Comparison of ENCODE assay signal across 23 cellular contexts in genomic region chr10:104520653-104521052, GRCh38.
DNase-seq lines count a peak whose midpoint lies in the region; ATAC-seq, FAIRE-seq and TF ChIP-seq lines count a peak whose summit lies in the region.
"Had no signal": no experiment of that assay in that cellular context is flagged by ENCODE, and none has a peak within 500 bp of the region (broad histone marks: within the 10 kb centered on the region; RNA-seq: fewer than 3 reads in every experiment).

No MANE protein-coding gene starts in this region.

- H3K14ac ChIP-seq in neuronal stem cell (ENCODE audit: low read length), result no peak overlapping the region

- H4K8ac ChIP-seq in neuronal stem cell (ENCODE audit: low read depth, low read length), result no peak overlapping the region

- SMC1A ChIA-PET in GM12878 (lab: Charles Lee; ENCODE audit: uncharacterized antibody, unreplicated experiment), result no interaction called here

- no TSS peak for BruUV-seq in GM12878 (replicated peaks; lab: Mats Ljungman, UMichigan)

- H3K18ac ChIP-seq in neuronal stem cell (ENCODE audit: low read length), result peak overlapping the region; percentile 18

- TF ChIP-seq CTCF in GM12878 (IDR thresholded peaks at IDR 0.05 in 2 of 3, conservative IDR thresholded peaks at IDR 0.05 in 1 of 3; ENCODE audit: control insufficient read depth in 2 of 3, extremely low read depth in 1 of 3, insufficient read depth in 1 of 3, low read depth in 3 of 3, low read length in 3 of 3), result no peak
- no peak for TF ChIP-seq CTCF in BE2C (IDR thresholded peaks at IDR 0.05; ENCODE audit: low read depth, low read length)
- TF ChIP-seq CTCF in coronary artery (IDR thresholded peaks at IDR 0.05), result no peak

- POLR2A ChIA-PET in GM12878 (lab: Charles Lee), result no interaction called here

- H3K27ac ChIP-seq in GM12878 (ENCODE audit: control insufficient read depth, insufficient read depth) (no peak overlapping the region), neuronal stem cell (replicated peaks; ENCODE audit: low read length) (no peak overlapping the region), coronary artery (no peak overlapping the region)
- H3K27ac ChIP-seq: 22Rv1, A549, BLaER1 had no signal

- H3K4me1 ChIP-seq in GM12878 (ENCODE audit: control insufficient read depth, insufficient read depth, low read length), result no peaks in the 10 kb centered on the region
- H3K4me1 ChIP-seq in neuronal stem cell (ENCODE audit: control insufficient read depth in 2 of 2, insufficient read depth in 1 of 2, low read depth in 1 of 2, low read length in 2 of 2), result no peaks in the 10 kb centered on the region
- H3K4me1 ChIP-seq in BE2C, result no peaks in the 10 kb centered on the region
- H3K4me1 ChIP-seq: A549, BLaER1 had no signal

- no peaks in the 10 kb centered on the region for H3K36me3 ChIP-seq in GM12878 (ENCODE audit: control insufficient read depth in 2 of 2, insufficient read depth in 2 of 2, low read length in 1 of 2)
- no peaks in the 10 kb centered on the region for H3K36me3 ChIP-seq in neuronal stem cell (replicated peaks in 1 of 2; ENCODE audit: control insufficient read depth in 2 of 2, insufficient read depth in 2 of 2, low read length in 2 of 2)
- no peaks in the 10 kb centered on the region for H3K36me3 ChIP-seq in BE2C
- H3K36me3 ChIP-seq: BLaER1 had no signal

- no peak for DNase-seq in GM12878 (ENCODE audit: low read depth, low spot score)
- DNase-seq in mesenteric fat pad (ENCODE audit: low spot score), result peak; percentile 59
- DNase-seq in neuronal stem cell (ENCODE audit: low spot score), result no peak
- no peak for DNase-seq in DMS79 (lab: John Stamatoyannopoulos, UW)
- DNase-seq in BE2C, result no peak
- no peak for DNase-seq in coronary artery (ENCODE audit: low spot score)
- DNase-seq: AML-193; C1 segment of cervical spinal cord; CD4-positive, alpha-beta memory T cell; CD4-positive, CD25-positive, alpha-beta regulatory T cell; CD8-positive, alpha-beta memory T cell; COR-L47; DMS 273 treated with DMSO at 0.1 percent for 48 hours; DMS153; DMS53; DMS79 treated with DMSO at 0.1 percent for 48 hours; GF-D8 had no signal

- FAIRE-seq in GM12878 (lab: Jason Lieb, UNC), result no peak
- FAIRE-seq: A549, G401.6, GM12892, GM18507 had no signal

- ATAC-seq in GM12878, result no peak
- ATAC-seq: A549 had no signal

- H2BK12ac ChIP-seq in neuronal stem cell (ENCODE audit: low read length), result no peak overlapping the region

- H2BK15ac ChIP-seq in neuronal stem cell (ENCODE audit: low read length), result no peak overlapping the region

- H3K79me1 ChIP-seq in neuronal stem cell (ENCODE audit: low read depth, low read length), result no peaks in the 10 kb centered on the region

- no peak for TF ChIP-seq EP300 in GM12878 (IDR thresholded peaks at IDR 0.05; ENCODE audit: borderline replicate concordance in 1 of 2, control insufficient read depth in 1 of 2, low read depth in 2 of 2, low read length in 2 of 2)

- no peak overlapping the region for H2BK5ac ChIP-seq in neuronal stem cell (ENCODE audit: low read length)

- H3K9ac ChIP-seq in GM12878 (ENCODE audit: control insufficient read depth, insufficient read depth, low read length) (no peak overlapping the region), neuronal stem cell (ENCODE audit: low read depth, low read length, poor library complexity) (no peak overlapping the region)
- H3K9ac ChIP-seq: BLaER1 had no signal

- H3K4me2 ChIP-seq in GM12878 (ENCODE audit: control insufficient read depth, insufficient read depth) (no peak overlapping the region), neuronal stem cell (ENCODE audit: insufficient read depth, low read length, poor library complexity, severe bottlenecking) (no peak overlapping the region)
- H3K4me2 ChIP-seq: A549, BLaER1 had no signal

- no peak overlapping the region for H3K23ac ChIP-seq in neuronal stem cell (ENCODE audit: low read depth, low read length, poor library complexity)

- CTCF ChIA-PET in GM12878 (lab: Yijun Ruan, JAX), result no interaction called here

- no peak for TF ChIP-seq RAD21 in GM12878 (IDR thresholded peaks at IDR 0.05; ENCODE audit: insufficient read depth, low read depth, low read length)

- H3K4ac ChIP-seq in neuronal stem cell (ENCODE audit: low read length), result no peak overlapping the region

- 43% methylated on average over 11 of the region's 11 CpGs for WGBS in GM12878 (ENCODE audit: insufficient coverage, insufficient replicate concordance, low lambda C conversion rate, missing lambda C conversion rate)
- no CpG with 5 or more reads among the region's 11 CpGs for WGBS in neuronal stem cell (ENCODE audit: extremely low coverage in 2 of 2, insufficient read length in 2 of 2, insufficient replicate concordance in 1 of 2), 2 donors

- no peaks in the 10 kb centered on the region; a peak in 1 of 4 replicates for H3K27me3 ChIP-seq in GM12878 (replicated peaks in 1 of 2; ENCODE audit: control insufficient read depth in 2 of 2, insufficient read depth in 2 of 2, low read length in 1 of 2)
- no peaks in the 10 kb centered on the region for H3K27me3 ChIP-seq in neuronal stem cell (ENCODE audit: control insufficient read depth in 3 of 3, insufficient read depth in 3 of 3, low read depth in 1 of 3, low read length in 3 of 3)
- H3K27me3 ChIP-seq in BE2C, result no peaks in the 10 kb centered on the region
- H3K27me3 ChIP-seq: BLaER1 had no signal

- intact Hi-C loops in GM12878 (cut with micrococcal nuclease; ENCODE audit: unreplicated experiment), result no loop called here

- H3K4me3 ChIP-seq in GM12878 (no peak overlapping the region), neuronal stem cell (ENCODE audit: low read length in 2 of 2) (no peak overlapping the region), BE2C (ENCODE audit: low read depth, low read length) (no peak overlapping the region), coronary artery (no peak overlapping the region)
- H3K4me3 ChIP-seq: A549, BLaER1 had no signal

- H3K79me2 ChIP-seq in GM12878 (ENCODE audit: control insufficient read depth, insufficient read depth, low read length), result no peaks in the 10 kb centered on the region

- no peak overlapping the region for H2AFZ ChIP-seq in GM12878 (ENCODE audit: control insufficient read depth, low read depth, low read length)
- H2AFZ ChIP-seq in neuronal stem cell (ENCODE audit: low read length), result no peak overlapping the region

- no peak overlapping the region for H2BK120ac ChIP-seq in neuronal stem cell (ENCODE audit: low read depth, low read length)

- no peak overlapping the region for H4K91ac ChIP-seq in neuronal stem cell (ENCODE audit: low read depth, low read length, poor library complexity)

- TF ChIP-seq POLR2A in GM12878 (IDR thresholded peaks at IDR 0.05; ENCODE audit: low read depth, low read length), result no peak

- H2AK5ac ChIP-seq in neuronal stem cell (ENCODE audit: low read depth, low read length), result no peak overlapping the region

- RAD21 ChIA-PET in GM12878 (lab: Charles Lee; ENCODE audit: unreplicated experiment), result no interaction called here

- H3K9me3 ChIP-seq in GM12878 (replicated peaks; ENCODE audit: control insufficient read depth, insufficient read depth, low read length) (no peaks in the 10 kb centered on the region), neuronal stem cell (replicated peaks in 1 of 2; ENCODE audit: control insufficient read depth in 2 of 2, insufficient read depth in 1 of 2, low read depth in 1 of 2, low read length in 2 of 2) (no peaks in the 10 kb centered on the region), BE2C (no peaks in the 10 kb centered on the region)
- H3K9me3 ChIP-seq: A549, BLaER1 had no signal

- H4K20me1 ChIP-seq in GM12878 (ENCODE audit: control insufficient read depth, insufficient read depth), result no peaks in the 10 kb centered on the region
- H4K20me1 ChIP-seq: BLaER1 had no signal

- in situ Hi-C loops in GM12878 (cut with MboI), result no loop called here

TF ChIP-seq in GM12878, 131 proteins besides CTCF, POLR2A, EP300 and RAD21:
- TF ChIP-seq, protein P1, sequence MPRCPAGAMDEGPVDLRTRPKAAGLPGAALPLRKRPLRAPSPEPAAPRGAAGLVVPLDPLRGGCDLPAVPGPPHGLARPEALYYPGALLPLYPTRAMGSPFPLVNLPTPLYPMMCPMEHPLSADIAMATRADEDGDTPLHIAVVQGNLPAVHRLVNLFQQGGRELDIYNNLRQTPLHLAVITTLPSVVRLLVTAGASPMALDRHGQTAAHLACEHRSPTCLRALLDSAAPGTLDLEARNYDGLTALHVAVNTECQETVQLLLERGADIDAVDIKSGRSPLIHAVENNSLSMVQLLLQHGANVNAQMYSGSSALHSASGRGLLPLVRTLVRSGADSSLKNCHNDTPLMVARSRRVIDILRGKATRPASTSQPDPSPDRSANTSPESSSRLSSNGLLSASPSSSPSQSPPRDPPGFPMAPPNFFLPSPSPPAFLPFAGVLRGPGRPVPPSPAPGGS (IDR thresholded peaks at IDR 0.05; ENCODE audit: borderline replicate concordance, insufficient read depth, low read depth, low read length, poor library complexity, severe bottlenecking), result peak; percentile 66
- no peak for TF ChIP-seq PAX5 (IDR thresholded peaks at IDR 0.05; ENCODE audit: borderline replicate concordance, low read depth, low read length)
